8 cellular contexts compared by ENCODE assay signal in the genomic region with DNA sequence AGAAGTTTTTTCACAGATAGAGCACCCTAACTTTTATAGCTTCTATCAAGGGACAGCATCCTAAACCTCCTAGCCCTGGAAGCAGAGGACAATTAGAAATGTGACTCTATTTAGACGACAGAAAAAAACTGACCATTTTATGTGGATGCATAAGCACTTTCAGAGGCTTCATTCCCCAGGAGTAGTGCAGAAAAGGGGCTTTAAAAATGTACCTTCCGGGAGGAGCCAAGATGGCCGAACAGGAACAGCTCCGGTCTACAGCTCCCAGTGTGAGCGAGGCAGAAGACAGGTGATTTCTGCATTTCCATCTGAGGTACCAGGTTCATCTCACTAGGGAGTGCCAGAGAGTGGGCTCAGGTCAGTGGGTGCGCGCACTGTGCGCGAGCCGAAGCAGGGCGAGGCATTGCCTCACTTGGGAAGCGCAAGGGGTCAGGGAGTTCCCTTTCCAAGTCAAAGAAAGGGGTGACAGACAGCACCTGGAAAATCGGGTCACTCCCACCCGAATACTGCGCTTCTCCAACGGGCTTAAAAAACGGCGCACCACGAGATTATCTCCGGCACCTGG.
A peak's percentile ranks its signal among the peaks of the same experiment; 100 is the strongest.
DNase-seq lines count a peak whose midpoint lies in the region; ATAC-seq, FAIRE-seq and TF ChIP-seq lines count a peak whose summit lies in the region.
"Not testable (repeated sequence)": the region's sequence is repeated elsewhere in the genome, so short reads cannot be mapped to it uniquely, and the experiment has no call there.

No MANE protein-coding gene starts in this region.

- not testable (repeated sequence) for H3K36me3 ChIP-seq in ES-I3 (ENCODE audit: insufficient read depth, low read length); HUES64 (ENCODE audit: insufficient read depth, low read length); SJCRH30; endodermal cell (ENCODE audit: control insufficient read depth, insufficient read depth, low read length); neural progenitor cell

- H3K27ac Mint-ChIP-seq in endodermal cell (peak overlapping the region; percentile 94), neural progenitor cell (peak overlapping the region; percentile 57)
- not testable (repeated sequence) for H3K27ac Mint-ChIP-seq in mesothelial cell of epicardium

- H3K9me3 Mint-ChIP-seq in endodermal cell (peaks cover 13% of the 10 kb centered on the region), mesothelial cell of epicardium (peaks cover 12% of the 10 kb centered on the region)
- not testable (repeated sequence) for H3K9me3 Mint-ChIP-seq in neural progenitor cell

- ATAC-seq in A549 = peak in 1 of 2 experiments; percentile 39; a peak in 1 of 6 replicates

- H3K27ac ChIP-seq in A549; HUES64 (ENCODE audit: low read depth, low read length); SJCRH30; endodermal cell (ENCODE audit: low read depth, low read length); neural progenitor cell: not testable (repeated sequence)

- H2AFZ ChIP-seq in neural progenitor cell (replicated peaks) = peak overlapping the region; percentile 82

- not testable (repeated sequence) for H3F3A ChIP-seq in neural progenitor cell (ENCODE audit: low read depth)

- not testable (repeated sequence) for H3K27me3 Mint-ChIP-seq in endodermal cell (ENCODE audit: insufficient read depth); mesothelial cell of epicardium (ENCODE audit: low read depth); neural progenitor cell (ENCODE audit: insufficient read depth, low read depth)

- H3K4me3 ChIP-seq in A549 (peak overlapping the region; percentile 31; the same call in 2 of the 3 replicates), HUES64 (ENCODE audit: low read length) (peak overlapping the region; percentile 27), SJCRH30 (peak overlapping the region; percentile 55), endodermal cell (ENCODE audit: low read length) (peak overlapping the region; percentile 6)
- H3K4me3 ChIP-seq in neural progenitor cell = not testable (repeated sequence)

- not testable (repeated sequence) for TF ChIP-seq POLR2A in A549 (IDR thresholded peaks at IDR 0.05; ENCODE audit: low read length)

- DNase-seq in A549 (ENCODE audit: low read depth in 1 of 2, low spot score in 1 of 2); mesothelial cell of epicardium (ENCODE audit: low spot score in 2 of 2, unreplicated experiment in 2 of 2); neural progenitor cell (ENCODE audit: low spot score): not testable (repeated sequence)
- DNase-seq in SJCRH30 (peak in 1 of 2 experiments; percentile 27), endodermal cell (peak; percentile 49), urothelium cell line (ENCODE audit: low spot score) (peak; percentile 7)

- CTCF ChIA-PET in A549 (lab: Yijun Ruan, JAX) = interaction anchor here (0.6 kb wide), 1 partner anchor 538 kb away, joined by 3 read pairs; no protein-coding TSS in a partner anchor

- H3K9me3 ChIP-seq in A549; ES-I3 (ENCODE audit: control insufficient read depth, insufficient read depth, low read length); HUES64 (ENCODE audit: insufficient read depth, low read depth, low read length); SJCRH30 (replicated peaks); endodermal cell (ENCODE audit: control insufficient read depth, low read length); neural progenitor cell (ENCODE audit: low read depth): not testable (repeated sequence)

- not testable (repeated sequence) for TF ChIP-seq EP300 in A549 (IDR thresholded peaks at IDR 0.05)

- not testable (repeated sequence) for FAIRE-seq in A549 (lab: Jason Lieb, UNC); urothelium cell line (lab: Jason Lieb, UNC)

- not testable (repeated sequence) for H3K79me2 ChIP-seq in neural progenitor cell (ENCODE audit: low read depth)

- peak overlapping the region; percentile 53 for H3K4me2 ChIP-seq in A549
- H3K4me2 ChIP-seq in neural progenitor cell = not testable (repeated sequence)

- not testable (repeated sequence) for TF ChIP-seq RAD21 in A549 (conservative IDR thresholded peaks at IDR 0.05 in 1 of 2, IDR thresholded peaks at IDR 0.05 in 1 of 2)

- not testable (repeated sequence) for H3K27me3 ChIP-seq in HUES64 (ENCODE audit: insufficient read depth, low read length); SJCRH30; endodermal cell (ENCODE audit: control insufficient read depth, insufficient read depth, low read length, poor library complexity, severe bottlenecking); neural progenitor cell

- H3K4me3 Mint-ChIP-seq in endodermal cell = peak overlapping the region; percentile 61
- peak overlapping the region; percentile 34 for H3K4me3 Mint-ChIP-seq in mesothelial cell of epicardium
- H3K4me3 Mint-ChIP-seq in neural progenitor cell = not testable (repeated sequence)

- not testable (repeated sequence) for H4K20me1 ChIP-seq in neural progenitor cell (ENCODE audit: low read depth)

- TF ChIP-seq CTCF in A549 (IDR thresholded peaks at IDR 0.05); endodermal cell (conservative IDR thresholded peaks at IDR 0.05); mesothelial cell of epicardium (IDR thresholded peaks at IDR 0.05; ENCODE audit: unreplicated experiment); neural progenitor cell (IDR thresholded peaks at IDR 0.05): not testable (repeated sequence)

- H3K36me3 Mint-ChIP-seq in endodermal cell (ENCODE audit: low read depth); mesothelial cell of epicardium; neural progenitor cell: not testable (repeated sequence)

- H3K4me1 Mint-ChIP-seq in endodermal cell, mesothelial cell of epicardium, neural progenitor cell: not testable (repeated sequence)

- POLR2A ChIA-PET in A549 (lab: Yijun Ruan, JAX) = not testable (repeated sequence)

- 7% methylated on average over 14 of the region's 20 CpGs for WGBS in A549 (ENCODE audit: missing lambda C conversion rate)
- WGBS in HUES64 = 82% methylated on average over 20 of the region's 20 CpGs
- 88 to 93% methylated on average over 16 to 20 of the region's 20 CpGs for WGBS in endodermal cell (ENCODE audit: insufficient coverage in 1 of 2, insufficient read length in 1 of 2), 2 experiments

- not testable (repeated sequence) for H3K4me1 ChIP-seq in A549; ES-I3 (ENCODE audit: insufficient read depth, low read length); HUES64 (ENCODE audit: insufficient read depth, low read length); SJCRH30; endodermal cell (ENCODE audit: control insufficient read depth, insufficient read depth, low read length); neural progenitor cell

- H3K9ac ChIP-seq in ES-I3 (ENCODE audit: low read depth, low read length) (peak overlapping the region; percentile 64), HUES64 (ENCODE audit: low read depth, low read length) (peak overlapping the region; percentile 51; the same call in 1 of the 2 replicates)
- H3K9ac ChIP-seq in endodermal cell (ENCODE audit: extremely low read depth, low read length, poor library complexity, severe bottlenecking); neural progenitor cell: not testable (repeated sequence)
